ENCODE assay signal across 17 cellular contexts in genomic region chr5:78251663-78252284, GRCh38. TPM values are rescaled to one million over a fixed set of nuclear protein-coding genes. Genes with fewer than 3 reads are reported as not detected.
DNase-seq lines count a peak whose midpoint lies in the region; ATAC-seq, FAIRE-seq and TF ChIP-seq lines count a peak whose summit lies in the region.
"Had no signal": no experiment of that assay in that cellular context is flagged by ENCODE, and none has a peak within 500 bp of the region (broad histone marks: within the 10 kb centered on the region; RNA-seq: fewer than 3 reads in every experiment).

No MANE protein-coding gene starts in this region.

- CTCF ChIA-PET in HEK293 (lab: Yijun Ruan, JAX) = no interaction called here
- CTCF ChIA-PET in K562 (lab: Yijun Ruan, JAX; ENCODE audit: low intra/inter-chr PET ratio) = no interaction called here

- POLR2A ChIA-PET in HEK293 (lab: Yijun Ruan, JAX) = interaction anchor here (1.1 kb wide), 1 partner anchor 13 kb away, joined by 3 read pairs; no protein-coding TSS in a partner anchor
- POLR2A ChIA-PET in K562 (lab: Yijun Ruan, JAX) = no interaction called here

- no peak overlapping the region for H3K4me2 ChIP-seq in K562 (ENCODE audit: insufficient read depth, low read length)

- H3K27ac ChIP-seq in HEK293 (ENCODE audit: extremely low read depth, low read depth, low read length) (no peak overlapping the region), K562 (ENCODE audit: extremely low read depth, low read depth, low read length) (no peak overlapping the region), left lung (no peak overlapping the region), right cardiac atrium (ENCODE audit: low read length) (no peak overlapping the region), dorsolateral prefrontal cortex (no peak overlapping the region)
- H3K27ac ChIP-seq: C4-2B had no signal

- no peak overlapping the region for H3K9ac ChIP-seq in K562 (ENCODE audit: insufficient read depth in 1 of 2, low read depth in 2 of 2, low read length in 2 of 2)

- no peak for TF ChIP-seq EP300 in K562 (IDR thresholded peaks at IDR 0.05; ENCODE audit: low read length)

- WGBS in K562 (ENCODE audit: insufficient coverage, low coverage, missing lambda C conversion rate) = 81% methylated on average over 7 of the region's 7 CpGs
- WGBS in right cardiac atrium = 92% methylated on average over 7 of the region's 7 CpGs

- TF ChIP-seq POLR2A in K562 (conservative IDR thresholded peaks at IDR 0.05) = no peak

- H3K9me3 ChIP-seq in HEK293 (ENCODE audit: control insufficient read depth, insufficient read depth, low read depth, low read length) (no peaks in the 10 kb centered on the region), K562 (replicated peaks; ENCODE audit: control insufficient read depth, insufficient read depth, low read depth, low read length) (no peaks in the 10 kb centered on the region), left lung (no peaks in the 10 kb centered on the region), right cardiac atrium (ENCODE audit: control insufficient read depth, low read length) (no peaks in the 10 kb centered on the region)

- no peaks in the 10 kb centered on the region for H3K4me1 ChIP-seq in HEK293 (ENCODE audit: control insufficient read depth, insufficient read depth, low read length)
- H3K4me1 ChIP-seq in K562 (replicated peaks in 1 of 2; ENCODE audit: control insufficient read depth in 2 of 2, insufficient read depth in 2 of 2, low read length in 2 of 2) = no peaks in the 10 kb centered on the region
- peaks cover 0 to 3% of the 10 kb centered on the region in 2 donors for H3K4me1 ChIP-seq in left lung
- H3K4me1 ChIP-seq in right cardiac atrium (ENCODE audit: control insufficient read depth, insufficient read depth, low read length) = no peaks in the 10 kb centered on the region

- H2AFZ ChIP-seq in K562 (ENCODE audit: low read depth, low read length) = no peak overlapping the region

- no peaks in the 10 kb centered on the region for H3K9me1 ChIP-seq in K562 (ENCODE audit: control insufficient read depth, insufficient read depth, low read length)

- TF ChIP-seq CTCF in HEK293 (tag by site-specific recombination; IDR thresholded peaks at IDR 0.05) (no peak), K562 (IDR thresholded peaks at IDR 0.05 in 2 of 3, conservative IDR thresholded peaks at IDR 0.05 in 1 of 3; ENCODE audit: insufficient read depth in 2 of 3, low read depth in 1 of 3, low read length in 3 of 3) (no peak), left lung (IDR thresholded peaks at IDR 0.05) (no peak), dorsolateral prefrontal cortex (IDR thresholded peaks at IDR 0.05 in 54 of 56, conservative IDR thresholded peaks at IDR 0.05 in 2 of 56; ENCODE audit: low read depth in 1 of 56, partially characterized antibody in 56 of 56) (no peak)

- no peaks in the 10 kb centered on the region for H4K20me1 ChIP-seq in K562 (replicated peaks; ENCODE audit: control insufficient read depth, insufficient read depth, low read length)

- DNase-seq in K562 (ENCODE audit: extremely low read depth in 1 of 4, low spot score in 3 of 4) (peak in 1 of 4 experiments; percentile 25), left lung (no peak), AG20443 (ENCODE audit: low spot score) (no peak), right cardiac atrium (no peak), dorsolateral prefrontal cortex (no peak), dedifferentiated amniotic fluid mesenchymal stem cell (ENCODE audit: extremely low spot score) (no peak)
- DNase-seq: ACHN; AML-193; CD4-positive, alpha-beta T cell; DMS153; DMS79; GF-D8; H9 had no signal

- no peak for FAIRE-seq in K562 (lab: Jason Lieb, UNC)
- FAIRE-seq: A204.1, H1 had no signal

- 0 out of 3 replicates have a peak, but pooled peaks cover 5% of the 10 kb centered on the region for H3K79me2 ChIP-seq in K562 (ENCODE audit: control insufficient read depth, insufficient read depth, low read length)

- in situ Hi-C loops in K562 (cut with MboI) = no loop called here

- ATAC-seq in K562 (peak; percentile 66), left lung (peak; percentile 70), right cardiac atrium (no peak)

- H3K27me3 ChIP-seq in K562 (ENCODE audit: control insufficient read depth in 2 of 2, insufficient read depth in 2 of 2, low read length in 2 of 2) (no peaks in the 10 kb centered on the region), left lung (no peaks in the 10 kb centered on the region), right cardiac atrium (ENCODE audit: control insufficient read depth, insufficient read depth) (no peaks in the 10 kb centered on the region), dorsolateral prefrontal cortex (no peaks in the 10 kb centered on the region)

- intact Hi-C loops in K562 (cut with micrococcal nuclease) (no loop called here), left lung (cut with DNase I) (no loop called here), right cardiac atrium (cut with DNase I) (no loop called here), dorsolateral prefrontal cortex (cut with DNase I) (no loop called here)

- no peak overlapping the region for H3K4me3 ChIP-seq in HEK293 (ENCODE audit: low read depth, low read length)
- no peak overlapping the region for H3K4me3 ChIP-seq in K562
- no peak overlapping the region for H3K4me3 ChIP-seq in left lung
- H3K4me3 ChIP-seq in right cardiac atrium (ENCODE audit: low read length) = no peak overlapping the region
- no peak overlapping the region for H3K4me3 ChIP-seq in dorsolateral prefrontal cortex

- BruUV-seq in K562 (replicated peaks; lab: Mats Ljungman, UMichigan) = no TSS peak

- TF ChIP-seq RAD21 in K562 (CRISPR knock-in tag; conservative IDR thresholded peaks at IDR 0.05 in 1 of 2, IDR thresholded peaks at IDR 0.05 in 1 of 2) = no peak

- H3K36me3 ChIP-seq in HEK293 (ENCODE audit: control insufficient read depth in 2 of 2, insufficient read depth in 1 of 2, low read length in 2 of 2) = peaks cover 0 to 3% of the 10 kb centered on the region in 2 experiments; a peak in 1 of 3 replicates
- H3K36me3 ChIP-seq in K562 (ENCODE audit: control insufficient read depth, insufficient read depth, low read length) = no peaks in the 10 kb centered on the region
- peaks cover 0 to 4% of the 10 kb centered on the region in 2 donors for H3K36me3 ChIP-seq in left lung

TF ChIP-seq in HEK293, 187 proteins besides CTCF, POLR2A, EP300 and RAD21:
- TF ChIP-seq ZIC2 (tag by site-specific recombination; IDR thresholded peaks at IDR 0.05) (peak; percentile 77), ZXDB (tag by site-specific recombination; IDR thresholded peaks at IDR 0.05) (no peak)

TF ChIP-seq in K562, 482 proteins besides CTCF, POLR2A, EP300 and RAD21:
- TF ChIP-seq FOXJ3 (CRISPR knock-in tag; IDR thresholded peaks at IDR 0.05) (no peak), TCF7L2 (IDR thresholded peaks at IDR 0.05; ENCODE audit: low read depth, low read length) (no peak), HDAC3 (IDR thresholded peaks at IDR 0.05; ENCODE audit: borderline replicate concordance, partially characterized antibody) (no peak), HDGF (IDR thresholded peaks at IDR 0.05) (no peak), HSF4 (CRISPR knock-in tag; IDR thresholded peaks at IDR 0.05; ENCODE audit: borderline replicate concordance) (no peak), E2F8 (IDR thresholded peaks at IDR 0.05; ENCODE audit: low read depth, partially characterized antibody) (no peak), GATAD2A (IDR thresholded peaks at IDR 0.05) (no peak), ZNF696 (CRISPR knock-in tag; conservative IDR thresholded peaks at IDR 0.05) (no peak), DNMT1 (IDR thresholded peaks at IDR 0.05) (no peak), RBM39 (optimal IDR thresholded peaks at IDR 0.05; ENCODE audit: low read depth, low read length) (no peak), SLC30A9 (CRISPR knock-in tag; IDR thresholded peaks at IDR 0.05) (no peak)

RNA-seq across cellular contexts. Expression of gene AP3B1, which starts 42.7 kb away (rescaled TPM):
- total RNA-seq in K562 (2011; cell fraction: chromatin; rRNA removed; ENCODE audit: low replicate concordance) = 28.7 and 124 TPM in 2 replicates
- 12.8 and 17.6 TPM in 2 replicates for total RNA-seq in K562 (2011; cell fraction: nucleolus; rRNA removed)
- total RNA-seq in K562 (2011; cell fraction: nucleoplasm; rRNA removed) = 41.8 and 63.9 TPM in 2 replicates
- total RNA-seq in K562 (2014; rRNA removed) (33.4 and 34.1 TPM in 2 replicates), K562 (2014; rRNA removed; fragmentation: Illumina TruSeq; extraction: Trizol) (55.7 and 65.6 TPM in 2 replicates), K562 (2015; rRNA removed; fragmentation: Illumina TruSeq; extraction: Trizol) (60.4 and 61.8 TPM in 2 replicates), K562 (2021) (42.2 and 42.8 TPM in 2 replicates), left lung (10 to 100 TPM; 42.4 to 49.3 TPM), right cardiac atrium (10 to 100 TPM; 20.8 to 28.0 (median 24.8) TPM), dorsolateral prefrontal cortex (10 to 100 TPM; 17.0 to 42.8 (median 27.9) TPM)
- polyA plus RNA-seq in K562 (2011; rRNA removed) (51.4 and 55.6 TPM in 2 replicates), K562 (2014; fragmentation: Illumina TruSeq; extraction: Trizol) (46.8 and 55.1 TPM in 2 replicates), K562 (2014; fragmentation: Nextera tagmentation; extraction: Ambion mirVana) (10 to 100 TPM; 21.1 to 30.9 TPM), K562 (2014; rRNA removed) (25.2 and 29.8 TPM in 2 replicates), right cardiac atrium (19.0 TPM)
- polyA plus RNA-seq in K562 (2011; cell fraction: cytosol; rRNA removed) = 21.8 and 45.4 TPM in 2 replicates
- polyA plus RNA-seq in K562 (2011; cell fraction: nucleus; rRNA removed) = 20.3 and 36.5 TPM in 2 replicates
- 40.5 and 54.7 TPM in 2 replicates for polyA plus RNA-seq in K562 (2012)
- 94.2 and 106 TPM in 2 replicates for polyA minus RNA-seq in K562 (2011; rRNA and poly(A)+ RNA removed)
- 27.1 and 30.8 TPM in 2 replicates for polyA minus RNA-seq in K562 (2011; cell fraction: cytosol; rRNA and poly(A)+ RNA removed)
- 39.6 and 79.5 TPM in 2 replicates for polyA minus RNA-seq in K562 (2011; cell fraction: nucleus; rRNA and poly(A)+ RNA removed)

Comparison
In these comparisons a context has a peak if more than half of its experiments do, and no peak if none do; other contexts are left out.
1. ATAC-seq: peak in K562 (single experiment) and left lung (single experiment); none in right cardiac atrium (0 of 2).